ENCODE assay signal across 5 cellular contexts in the genomic region with DNA sequence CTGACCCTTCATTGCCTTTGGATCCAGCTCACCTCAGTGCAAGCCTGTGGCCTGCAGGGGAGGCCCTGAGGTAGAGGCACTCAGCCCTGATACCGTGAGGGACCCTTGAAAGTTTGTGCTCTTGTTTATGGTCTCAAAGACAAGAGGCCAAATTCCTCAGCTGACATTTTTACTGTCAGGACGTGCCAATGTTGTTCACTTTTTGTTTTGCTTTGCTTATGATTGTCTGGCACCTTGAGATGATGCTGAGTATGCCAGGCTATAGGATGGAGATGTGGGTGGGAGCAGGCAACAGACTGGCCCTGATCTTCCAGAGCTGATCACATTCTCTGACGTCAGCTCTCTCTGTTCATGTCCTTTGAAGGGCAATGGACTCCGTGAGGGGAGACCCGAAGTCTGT. TPM values are rescaled to one million over a fixed set of nuclear protein-coding genes. Genes with fewer than 3 reads are reported as not detected.
"Had no signal": no experiment of that assay in that cellular context is flagged by ENCODE, and none has a peak within 500 bp of the region (broad histone marks: within the 10 kb centered on the region; RNA-seq: fewer than 3 reads in every experiment).

No MANE protein-coding gene starts in this region.

RNA-seq across cellular contexts. Expression of gene RNU1-4, which starts 36.5 kb away (rescaled TPM):
- polyA plus RNA-seq: adrenal gland, aorta, cardiac muscle cell, esophagus, foreskin keratinocyte had no signal
